In the genomic region with DNA sequence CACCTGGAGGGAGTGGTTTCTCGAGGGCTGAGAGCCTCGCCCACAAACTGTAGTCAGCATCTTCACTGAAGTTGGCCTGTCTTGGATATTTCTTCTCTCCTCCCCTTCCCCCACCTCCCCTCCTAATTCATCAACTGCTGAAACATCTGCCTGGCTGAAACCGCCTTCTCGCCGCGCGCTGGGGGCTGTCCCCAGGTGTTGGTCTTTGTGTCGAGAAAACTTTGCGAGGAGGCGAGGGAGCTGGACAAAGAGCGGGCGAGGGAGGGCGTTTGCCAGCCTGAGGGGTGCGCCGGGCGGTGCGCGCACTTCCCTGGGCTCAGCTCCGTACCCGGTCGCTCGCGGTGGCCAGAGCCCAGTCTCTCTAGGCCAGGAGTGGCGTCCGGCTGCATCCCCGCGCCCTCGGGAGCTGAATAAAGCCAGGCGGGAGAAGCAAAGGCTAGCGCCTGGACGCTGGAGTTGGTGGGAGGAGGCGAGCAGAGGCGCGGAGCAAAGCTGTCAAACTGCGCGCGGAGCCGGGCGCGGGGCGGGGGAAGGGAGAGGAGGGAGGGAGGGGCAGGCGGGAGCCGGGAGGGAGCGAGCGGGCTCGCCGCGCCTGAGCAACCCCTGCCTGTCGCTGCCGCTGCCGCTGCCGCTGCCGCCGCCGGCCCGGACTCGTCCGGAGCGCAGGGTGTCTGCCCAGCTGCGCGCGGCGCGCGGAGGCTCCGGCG, we compare ENCODE assay signal across 9 cellular contexts. TPM values are rescaled to one million over a fixed set of nuclear protein-coding genes. Genes with fewer than 3 reads are reported as not detected.
DNase-seq lines count a peak whose midpoint lies in the region; ATAC-seq, FAIRE-seq and TF ChIP-seq lines count a peak whose summit lies in the region.
"Had no signal": no experiment of that assay in that cellular context is flagged by ENCODE, and none has a peak within 500 bp of the region (broad histone marks: within the 10 kb centered on the region; RNA-seq: fewer than 3 reads in every experiment).

A gene with protein sequence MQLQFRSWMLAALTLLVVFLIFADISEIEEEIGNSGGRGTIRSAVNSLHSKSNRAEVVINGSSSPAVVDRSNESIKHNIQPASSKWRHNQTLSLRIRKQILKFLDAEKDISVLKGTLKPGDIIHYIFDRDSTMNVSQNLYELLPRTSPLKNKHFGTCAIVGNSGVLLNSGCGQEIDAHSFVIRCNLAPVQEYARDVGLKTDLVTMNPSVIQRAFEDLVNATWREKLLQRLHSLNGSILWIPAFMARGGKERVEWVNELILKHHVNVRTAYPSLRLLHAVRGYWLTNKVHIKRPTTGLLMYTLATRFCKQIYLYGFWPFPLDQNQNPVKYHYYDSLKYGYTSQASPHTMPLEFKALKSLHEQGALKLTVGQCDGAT (plus strand): TSS at position 595 of the 707 bp plus-strand sequence. CDS start 184 bp downstream, outside the sequence.

- H3K27me3 Mint-ChIP-seq in nephron progenitor cell (ENCODE audit: low read depth, poor library complexity) = peaks cover 26% of the 10 kb centered on the region

- H3K4me3 ChIP-seq in ectodermal cell (ENCODE audit: insufficient read depth, low read depth, low read length) = peak within 1 kb of the TSS; percentile 92
- H3K4me3 ChIP-seq in uterus = no peak within 1 kb of the TSS

- H3K27ac Mint-ChIP-seq in nephron progenitor cell = peak within 1 kb of the TSS; percentile 96
- H3K27ac Mint-ChIP-seq: T-helper 1 cell treated with Interleukin-12 subunit alpha and Interleukin-12 subunit beta and Interleukin-4 antibody, amounts not matched to agents 30 μg/mL and 1 μg/mL, for 36 hours had no signal

- intact Hi-C loops in uterus (cut with DNase I; ENCODE audit: low total_unique reads) = no loop called here

- H3K9me3 Mint-ChIP-seq in nephron progenitor cell = no peaks in the 10 kb centered on the region
- H3K9me3 Mint-ChIP-seq: T-helper 1 cell treated with Interleukin-12 subunit alpha and Interleukin-12 subunit beta and Interleukin-4 antibody, amounts not matched to agents 30 μg/mL and 1 μg/mL, for 36 hours had no signal

- peak; percentile 63 for DNase-seq in D721Med (ENCODE audit: insufficient read length, low spot score)
- peak; percentile 21 for DNase-seq in NCI-H1105 (lab: John Stamatoyannopoulos, UW)
- DNase-seq in nephron progenitor cell = peak; percentile 87
- no peak for DNase-seq in uterus
- no peak for DNase-seq in stimulated activated CD4-positive, alpha-beta T cell treated with anti-CD3 and anti-CD28 coated beads, Interleukin-2, amount 100 ng/mL, for 48 hours

- H3K27ac ChIP-seq in ectodermal cell (ENCODE audit: insufficient read depth, low read depth, low read length, poor library complexity, severe bottlenecking) = peak within 1 kb of the TSS; percentile 96
- H3K27ac ChIP-seq in uterus = no peak within 1 kb of the TSS

- H3K4me1 Mint-ChIP-seq in nephron progenitor cell = peaks cover 35% of the 10 kb centered on the region

- TF ChIP-seq CTCF in D721Med (IDR thresholded peaks at IDR 0.05; ENCODE audit: insufficient read depth, missing control alignments) (no peak), nephron progenitor cell (IDR thresholded peaks at IDR 0.05) (no peak), uterus (IDR thresholded peaks at IDR 0.05) (no peak)

- H3K36me3 ChIP-seq in ectodermal cell (ENCODE audit: control insufficient read depth, insufficient read depth, low read length) = no peaks in the 10 kb centered on the region
- H3K36me3 ChIP-seq in uterus = no peaks in the 10 kb centered on the region

- 0 to 1% methylated on average over 67 of the region's 67 CpGs for WGBS in ectodermal cell, 2 experiments

- H3K36me3 Mint-ChIP-seq in nephron progenitor cell (ENCODE audit: low read depth) = peaks cover 14% of the 10 kb centered on the region

- no peak for TF ChIP-seq POLR2A in uterus (IDR thresholded peaks at IDR 0.05)

- no peaks in the 10 kb centered on the region for H3K9me3 ChIP-seq in ectodermal cell (ENCODE audit: control insufficient read depth, low read length)
- H3K9me3 ChIP-seq in uterus = no peaks in the 10 kb centered on the region

- ATAC-seq in GM21423 (IDR thresholded peaks at IDR 0.05; ENCODE audit: unreplicated experiment) (no peak), GM19351 (IDR thresholded peaks at IDR 0.05; ENCODE audit: unreplicated experiment) (no peak)

- H3K27me3 ChIP-seq in ectodermal cell (ENCODE audit: control insufficient read depth, insufficient read depth, low read length, poor library complexity, severe bottlenecking) = peaks cover 16% of the 10 kb centered on the region
- peaks cover 0 to 24% of the 10 kb centered on the region in 2 donors for H3K27me3 ChIP-seq in uterus

- FAIRE-seq in D721Med (lab: Jason Lieb, UNC) = no peak

- peak within 1 kb of the TSS; percentile 95 for H3K4me3 Mint-ChIP-seq in nephron progenitor cell
- H3K4me3 Mint-ChIP-seq: T-helper 1 cell treated with Interleukin-12 subunit alpha and Interleukin-12 subunit beta and Interleukin-4 antibody, amounts not matched to agents 30 μg/mL and 1 μg/mL, for 36 hours had no signal

- H3K4me1 ChIP-seq in ectodermal cell (ENCODE audit: control insufficient read depth, insufficient read depth, low read length) = peaks cover 21% of the 10 kb centered on the region
- H3K4me1 ChIP-seq in uterus = peaks cover 0 to 14% of the 10 kb centered on the region in 2 donors

RNA-seq across cellular contexts. Expression of the gene that starts here (rescaled TPM):
- polyA plus RNA-seq in ectodermal cell (2013, experiment 1 of 4) = 29.5 TPM
- 33.5 TPM for polyA plus RNA-seq in ectodermal cell (2013, experiment 2 of 4)
- polyA plus RNA-seq in ectodermal cell (2013, experiment 3 of 4) = 21.8 TPM
- polyA plus RNA-seq in ectodermal cell (2013, experiment 4 of 4) = 24.8 TPM
- 1 to 10 TPM in 1 of 4 donors, not detected in 3; 4.1 TPM for total RNA-seq in uterus

Comparison
In these comparisons a context has a peak if more than half of its experiments do, and no peak if none do; other contexts are left out.
1. DNase-seq: peak in D721Med (single experiment), NCI-H1105 (single experiment) and nephron progenitor cell (single experiment); none in uterus (0 of 2) and stimulated activated CD4-positive, alpha-beta T cell treated with anti-CD3 and anti-CD28 coated beads, Interleukin-2, amount 100 ng/mL, for 48 hours (0 of 2).